8 cellular contexts compared by ENCODE assay signal in genomic region chrX:107154787-107155620, GRCh38. TPM values are rescaled to one million over a fixed set of nuclear protein-coding genes. Genes with fewer than 3 reads are reported as not detected.
DNase-seq lines count a peak whose midpoint lies in the region; ATAC-seq and TF ChIP-seq lines count a peak whose summit lies in the region.

No MANE protein-coding gene starts in this region.

- H3K4me1 ChIP-seq in GM23248 (ENCODE audit: insufficient read depth), result no peaks in the 10 kb centered on the region
- H3K4me1 ChIP-seq in OCI-LY3 (ENCODE audit: low read length), result no peaks in the 10 kb centered on the region
- no peaks in the 10 kb centered on the region for H3K4me1 ChIP-seq in neural progenitor cell

- H3K9me2 ChIP-seq in GM23248 (ENCODE audit: insufficient read depth), result no peaks in the 10 kb centered on the region

- no peak overlapping the region for H3K27ac ChIP-seq in GM23248
- no peak overlapping the region for H3K27ac ChIP-seq in OCI-LY3 (ENCODE audit: low read length)
- no peak overlapping the region for H3K27ac ChIP-seq in neural progenitor cell

- H3K4me3 ChIP-seq in GM23248 (no peak overlapping the region), OCI-LY3 (ENCODE audit: low read length) (peak overlapping the region; percentile 49), neural progenitor cell (peak overlapping the region; percentile 49)

- H3K27me3 ChIP-seq in GM23248 (replicated peaks; ENCODE audit: insufficient read depth) (no peaks in the 10 kb centered on the region), OCI-LY3 (ENCODE audit: low read depth, low read length) (no peaks in the 10 kb centered on the region), neural progenitor cell (no peaks in the 10 kb centered on the region)

- H4K20me1 ChIP-seq in GM23248 (ENCODE audit: insufficient read depth) (no peaks in the 10 kb centered on the region), OCI-LY3 (ENCODE audit: insufficient read depth, low read length) (no peaks in the 10 kb centered on the region), neural progenitor cell (ENCODE audit: low read depth) (no peaks in the 10 kb centered on the region)

- no peak overlapping the region for H2AFZ ChIP-seq in GM23248
- H2AFZ ChIP-seq in OCI-LY3 (ENCODE audit: low read depth, low read length), result no peak overlapping the region
- no peak overlapping the region for H2AFZ ChIP-seq in neural progenitor cell (replicated peaks)

- no peaks in the 10 kb centered on the region for H3K9me3 ChIP-seq in GM23248 (ENCODE audit: low read depth)
- H3K9me3 ChIP-seq in OCI-LY3 (ENCODE audit: insufficient read depth, low read length), result no peaks in the 10 kb centered on the region
- no peaks in the 10 kb centered on the region for H3K9me3 ChIP-seq in neural progenitor cell (ENCODE audit: low read depth)

- H3F3A ChIP-seq in GM23248 (ENCODE audit: insufficient read depth) (no peaks in the 10 kb centered on the region), neural progenitor cell (ENCODE audit: low read depth) (no peaks in the 10 kb centered on the region)

- H3K36me3 ChIP-seq in GM23248 (ENCODE audit: low read depth) (no peaks in the 10 kb centered on the region), OCI-LY3 (replicated peaks; ENCODE audit: low read depth, low read length) (no peaks in the 10 kb centered on the region), neural progenitor cell (no peaks in the 10 kb centered on the region)

- DNase-seq in GM23248, result peak; percentile 10
- peak; percentile 3 for DNase-seq in brain pericyte (ENCODE audit: low read depth, low spot score)
- DNase-seq in neural progenitor cell (ENCODE audit: low spot score), result no peak
- no peak for DNase-seq in hepatic stellate cell (ENCODE audit: low spot score)

- 55 to 56% methylated on average over 4 to 5 of the region's 6 CpGs for WGBS in GM23248 (ENCODE audit: low coverage in 1 of 2, low lambda C conversion rate in 2 of 2, missing lambda C conversion rate in 2 of 2), 2 experiments

- H3K4me3 Mint-ChIP-seq in neural progenitor cell, result peak overlapping the region; percentile 80

- no peaks in the 10 kb centered on the region for H3K36me3 Mint-ChIP-seq in neural progenitor cell

- H3K79me2 ChIP-seq in GM23248 (ENCODE audit: insufficient read depth) (no peaks in the 10 kb centered on the region), OCI-LY3 (ENCODE audit: low read length) (no peaks in the 10 kb centered on the region), neural progenitor cell (ENCODE audit: low read depth) (no peaks in the 10 kb centered on the region)

- peaks cover 5% of the 10 kb centered on the region for H3K27me3 Mint-ChIP-seq in neural progenitor cell (ENCODE audit: insufficient read depth, low read depth)

- in situ Hi-C loops in GM23248 (cut with MboI), result no loop called here

- TF ChIP-seq CTCF in OCI-LY3 (IDR thresholded peaks at IDR 0.05; ENCODE audit: low read depth, low read length), result no peak
- TF ChIP-seq CTCF in neural progenitor cell (IDR thresholded peaks at IDR 0.05), result no peak

- H3K4me2 ChIP-seq in GM23248 (ENCODE audit: unreplicated experiment), result no peak overlapping the region
- peak overlapping the region; percentile 34 for H3K4me2 ChIP-seq in OCI-LY3 (ENCODE audit: low read length)
- peak overlapping the region; percentile 63 for H3K4me2 ChIP-seq in neural progenitor cell

- no peaks in the 10 kb centered on the region for H3K9me3 Mint-ChIP-seq in neural progenitor cell

- no peak for ATAC-seq in GM18907 (IDR thresholded peaks at IDR 0.05; ENCODE audit: unreplicated experiment)
- ATAC-seq in HG03175 (IDR thresholded peaks at IDR 0.05; ENCODE audit: unreplicated experiment), result no peak
- ATAC-seq in GM19452 (IDR thresholded peaks at IDR 0.05; ENCODE audit: unreplicated experiment), result no peak

- no peak overlapping the region for H3K27ac Mint-ChIP-seq in neural progenitor cell

- H3K9ac ChIP-seq in GM23248 (no peak overlapping the region), OCI-LY3 (ENCODE audit: low read length) (no peak overlapping the region), neural progenitor cell (no peak overlapping the region)

- H3K4me1 Mint-ChIP-seq in neural progenitor cell, result peaks cover 4% of the 10 kb centered on the region

RNA-seq across cellular contexts. Expression of gene RBM41, which starts 36.4 kb away (rescaled TPM):
- 4.9 and 23.3 TPM in 2 replicates for total RNA-seq in GM23248 (2014; rRNA removed; shearing (Covaris generic))
- 12.2 and 12.7 TPM in 2 replicates for polyA plus RNA-seq in GM23248 (2016; fragmentation: Nextera tagmentation; extraction: Ambion mirVana)
- total RNA-seq in neural progenitor cell (ENCODE audit: low replicate concordance), result 16.6 and 29.1 TPM in 2 replicates

RNA-seq across cellular contexts. Expression of gene NUP62CL, which starts 51.2 kb away (rescaled TPM):
- not detected in 2 replicates for total RNA-seq in GM23248 (2014; rRNA removed; shearing (Covaris generic))
- not detected in 2 replicates for polyA plus RNA-seq in GM23248 (2016; fragmentation: Nextera tagmentation; extraction: Ambion mirVana)
- 9.8 and 16.9 TPM in 2 replicates for total RNA-seq in neural progenitor cell (ENCODE audit: low replicate concordance)

RNA-seq across cellular contexts. Expression of gene DNAAF6, which starts 51.4 kb away (rescaled TPM):
- not detected in 2 replicates for total RNA-seq in GM23248 (2014; rRNA removed; shearing (Covaris generic))
- polyA plus RNA-seq in GM23248 (2016; fragmentation: Nextera tagmentation; extraction: Ambion mirVana), result not detected in 2 replicates
- 0.07 TPM in 1 of 2 replicates, not detected in the other for total RNA-seq in neural progenitor cell (ENCODE audit: low replicate concordance)

Comparison
In these comparisons a context has a peak if more than half of its experiments do, and no peak if none do; other contexts are left out.
1. DNase-seq: peak in GM23248 (single experiment) and brain pericyte (single experiment); none in neural progenitor cell (single experiment) and hepatic stellate cell (single experiment).